Comparison of ENCODE assay signal across 14 cellular contexts in the genomic region with DNA sequence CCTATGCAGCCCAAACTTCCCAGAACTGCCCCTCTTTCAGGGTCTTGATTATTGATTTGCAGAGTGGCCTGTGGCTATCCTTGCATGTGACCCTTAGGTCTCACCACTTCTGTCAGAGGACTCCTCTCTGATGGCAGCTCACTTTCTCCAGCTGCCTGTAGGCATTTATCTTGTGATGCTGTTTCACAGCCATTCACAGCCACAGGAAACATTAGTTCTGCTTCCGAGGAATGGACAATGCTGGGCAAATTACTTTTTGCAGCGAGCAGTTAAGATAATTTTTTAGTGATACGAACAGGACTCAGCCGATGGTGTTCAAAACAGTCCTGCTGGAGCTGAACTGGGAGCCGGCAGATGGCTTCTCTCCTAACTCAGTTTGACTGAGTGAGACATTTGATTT. TPM values are rescaled to one million over a fixed set of nuclear protein-coding genes. Genes with fewer than 3 reads are reported as not detected.
DNase-seq lines count a peak whose midpoint lies in the region; ATAC-seq lines count a peak whose summit lies in the region.
"Had no signal": no experiment of that assay in that cellular context is flagged by ENCODE, and none has a peak within 500 bp of the region (broad histone marks: within the 10 kb centered on the region; RNA-seq: fewer than 3 reads in every experiment).

No MANE protein-coding gene starts in this region.

- peak; percentile 12 for ATAC-seq in stimulated activated naive CD8-positive, alpha-beta T cell treated with anti-CD3 and anti-CD28 coated beads, Interleukin-15, amount 100 ng/mL, for 72 hours
- ATAC-seq in stimulated activated naive CD8-positive, alpha-beta T cell treated with anti-CD3 and anti-CD28 coated beads, Interleukin-15, Interleukin-2, amounts not matched to agents 100 U/mL and 50 U/mL, for 24 hours = no peak
- ATAC-seq in activated naive CD4-positive, alpha-beta T cell treated with anti-CD3 and anti-CD28 coated beads, Interleukin-2, amount 50 U/mL, for 72 hours = no peak
- ATAC-seq: CD8-positive, alpha-beta T cell; HepG2 had no signal

- H3K27me3 Mint-ChIP-seq in stimulated activated naive CD8-positive, alpha-beta T cell treated with anti-CD3 and anti-CD28 coated beads, Interleukin-15, amount 100 ng/mL, for 72 hours = no peaks in the 10 kb centered on the region
- H3K27me3 Mint-ChIP-seq in activated naive CD4-positive, alpha-beta T cell treated with anti-CD3 and anti-CD28 coated beads, Interleukin-2, amount 10 ng/mL, durations not matched to agents 7 days and 5 days = no peaks in the 10 kb centered on the region

- CTCF ChIA-PET in activated naive CD4-positive, alpha-beta T cell treated with anti-CD3 and anti-CD28 coated beads, Interleukin-2, amount 10 ng/mL, durations not matched to agents 7 days and 5 days (lab: Charles Lee) = no interaction called here

- H3K4me3 Mint-ChIP-seq in stimulated activated naive CD8-positive, alpha-beta T cell treated with anti-CD3 and anti-CD28 coated beads, Interleukin-15, amount 100 ng/mL, for 72 hours = no peak overlapping the region
- no peak overlapping the region for H3K4me3 Mint-ChIP-seq in activated naive CD4-positive, alpha-beta T cell treated with anti-CD3 and anti-CD28 coated beads, Interleukin-2, amount 10 ng/mL, durations not matched to agents 7 days and 5 days
- H3K4me3 Mint-ChIP-seq: CD8-positive, alpha-beta T cell had no signal

- DNase-seq in stimulated activated naive CD8-positive, alpha-beta T cell treated with anti-CD3 and anti-CD28 coated beads, Interleukin-15, amount 100 ng/mL, for 72 hours = no peak
- no peak for DNase-seq in stimulated activated naive CD8-positive, alpha-beta T cell treated with anti-CD3 and anti-CD28 coated beads, Interleukin-15, Interleukin-2, amounts not matched to agents 100 U/mL and 50 U/mL, for 24 hours
- DNase-seq in foreskin melanocyte (peak; percentile 37), retina (peak; percentile 39), G401 (ENCODE audit: low spot score) (no peak)
- DNase-seq in activated naive CD4-positive, alpha-beta T cell treated with anti-CD3 and anti-CD28 coated beads, Interleukin-2, amount 10 ng/mL, durations not matched to agents 7 days and 5 days = no peak
- DNase-seq in activated naive CD4-positive, alpha-beta T cell treated with anti-CD3 and anti-CD28 coated beads, Interleukin-2, amount 50 U/mL, for 72 hours (ENCODE audit: low spot score in 2 of 2) = no peak
- DNase-seq: 8988T; CD8-positive, alpha-beta T cell; DMS 273 treated with DMSO at 0.1 percent for 48 hours; DMS53; DND-41; EL had no signal

- H3K27ac Mint-ChIP-seq in stimulated activated naive CD8-positive, alpha-beta T cell treated with anti-CD3 and anti-CD28 coated beads, Interleukin-15, amount 100 ng/mL, for 72 hours = no peak overlapping the region
- no peak overlapping the region for H3K27ac Mint-ChIP-seq in activated naive CD4-positive, alpha-beta T cell treated with anti-CD3 and anti-CD28 coated beads, Interleukin-2, amount 10 ng/mL, durations not matched to agents 7 days and 5 days
- H3K27ac Mint-ChIP-seq in activated naive CD4-positive, alpha-beta T cell treated with anti-CD3 and anti-CD28 coated beads, Interleukin-2, amount 50 U/mL, for 72 hours = no peak overlapping the region
- H3K27ac Mint-ChIP-seq: CD8-positive, alpha-beta T cell had no signal

- H3K36me3 Mint-ChIP-seq in activated naive CD4-positive, alpha-beta T cell treated with anti-CD3 and anti-CD28 coated beads, Interleukin-2, amount 10 ng/mL, durations not matched to agents 7 days and 5 days = no peaks in the 10 kb centered on the region
- H3K36me3 Mint-ChIP-seq in activated naive CD4-positive, alpha-beta T cell treated with anti-CD3 and anti-CD28 coated beads, Interleukin-2, amount 50 U/mL, for 72 hours = no peaks in the 10 kb centered on the region
- H3K36me3 Mint-ChIP-seq: CD8-positive, alpha-beta T cell had no signal

- in situ Hi-C loops in G401 (cut with HindIII; ENCODE audit: low sequenced_read_pairs) = no loop called here

- no peaks in the 10 kb centered on the region for H3K9me3 Mint-ChIP-seq in stimulated activated naive CD8-positive, alpha-beta T cell treated with anti-CD3 and anti-CD28 coated beads, Interleukin-15, amount 100 ng/mL, for 72 hours
- no peaks in the 10 kb centered on the region for H3K9me3 Mint-ChIP-seq in activated naive CD4-positive, alpha-beta T cell treated with anti-CD3 and anti-CD28 coated beads, Interleukin-2, amount 10 ng/mL, durations not matched to agents 7 days and 5 days
- H3K9me3 Mint-ChIP-seq in activated naive CD4-positive, alpha-beta T cell treated with anti-CD3 and anti-CD28 coated beads, Interleukin-2, amount 50 U/mL, for 72 hours = no peaks in the 10 kb centered on the region
- H3K9me3 Mint-ChIP-seq: CD8-positive, alpha-beta T cell had no signal

- no peaks in the 10 kb centered on the region for H3K4me1 Mint-ChIP-seq in stimulated activated naive CD8-positive, alpha-beta T cell treated with anti-CD3 and anti-CD28 coated beads, Interleukin-15, amount 100 ng/mL, for 72 hours
- no peaks in the 10 kb centered on the region for H3K4me1 Mint-ChIP-seq in activated naive CD4-positive, alpha-beta T cell treated with anti-CD3 and anti-CD28 coated beads, Interleukin-2, amount 10 ng/mL, durations not matched to agents 7 days and 5 days

RNA-seq across cellular contexts. Expression of gene TMEM150C, which starts 58.3 kb away (rescaled TPM):
- total RNA-seq in G401 (2014; rRNA removed; shearing (Covaris generic)) = 1.7 and 3.6 TPM in 2 replicates
- total RNA-seq in activated naive CD4-positive, alpha-beta T cell treated with anti-CD3 and anti-CD28 coated beads, Interleukin-2, amount 50 U/mL, for 72 hours = not detected
- total RNA-seq: CD8-positive, alpha-beta T cell had no signal

Comparison
In these comparisons a context has a peak if more than half of its experiments do, and no peak if none do; other contexts are left out.
1. DNase-seq: peak in foreskin melanocyte (single experiment) and retina (single experiment); none in stimulated activated naive CD8-positive, alpha-beta T cell treated with anti-CD3 and anti-CD28 coated beads, Interleukin-15, amount 100 ng/mL, for 72 hours (0 of 2), stimulated activated naive CD8-positive, alpha-beta T cell treated with anti-CD3 and anti-CD28 coated beads, Interleukin-15, Interleukin-2, amounts not matched to agents 100 U/mL and 50 U/mL, for 24 hours (single experiment), G401 (single experiment), activated naive CD4-positive, alpha-beta T cell treated with anti-CD3 and anti-CD28 coated beads, Interleukin-2, amount 10 ng/mL, durations not matched to agents 7 days and 5 days (single experiment) and activated naive CD4-positive, alpha-beta T cell treated with anti-CD3 and anti-CD28 coated beads, Interleukin-2, amount 50 U/mL, for 72 hours (0 of 2).